Comparison of ENCODE assay signal across 1 cellular context in the genomic region with DNA sequence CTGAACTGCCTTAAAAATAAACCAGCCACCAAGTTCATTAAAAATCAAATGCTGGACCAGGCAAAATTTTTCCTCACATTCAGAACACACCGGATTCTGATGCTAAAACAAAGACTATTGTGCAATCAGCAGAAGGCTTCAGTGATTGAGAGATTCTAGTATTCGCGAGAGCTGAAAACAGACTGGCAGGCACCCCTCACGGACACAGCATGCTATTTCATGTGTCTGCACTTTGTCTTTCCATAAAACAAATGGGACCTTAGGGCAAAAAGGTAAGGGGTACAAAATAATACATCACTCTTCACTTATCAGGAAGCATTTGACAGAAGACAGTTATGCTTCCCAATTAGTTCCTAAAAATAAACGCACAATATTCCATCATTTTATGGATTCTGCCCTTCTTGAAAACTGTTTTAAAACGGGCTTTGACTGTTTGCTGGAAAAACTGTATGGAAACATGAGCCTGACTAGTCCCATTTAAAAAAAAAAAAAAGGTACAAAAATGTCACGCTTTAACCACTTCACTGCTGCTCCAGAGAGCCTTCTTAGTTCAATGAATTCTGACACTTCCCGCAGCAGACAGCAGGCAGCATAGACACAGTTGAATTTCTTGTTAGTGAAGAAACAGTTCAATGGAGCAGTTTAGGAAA.
TF ChIP-seq lines count a peak whose summit lies in the region.

No MANE protein-coding gene starts in this region.

TF ChIP-seq in GM23338, 12 proteins besides CTCF, POLR2A, EP300 and RAD21 (continued from another document):
- TF ChIP-seq, protein P1, sequence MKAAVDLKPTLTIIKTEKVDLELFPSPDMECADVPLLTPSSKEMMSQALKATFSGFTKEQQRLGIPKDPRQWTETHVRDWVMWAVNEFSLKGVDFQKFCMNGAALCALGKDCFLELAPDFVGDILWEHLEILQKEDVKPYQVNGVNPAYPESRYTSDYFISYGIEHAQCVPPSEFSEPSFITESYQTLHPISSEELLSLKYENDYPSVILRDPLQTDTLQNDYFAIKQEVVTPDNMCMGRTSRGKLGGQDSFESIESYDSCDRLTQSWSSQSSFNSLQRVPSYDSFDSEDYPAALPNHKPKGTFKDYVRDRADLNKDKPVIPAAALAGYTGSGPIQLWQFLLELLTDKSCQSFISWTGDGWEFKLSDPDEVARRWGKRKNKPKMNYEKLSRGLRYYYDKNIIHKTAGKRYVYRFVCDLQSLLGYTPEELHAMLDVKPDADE (IDR thresholded peaks at IDR 0.05) = no peak
